ENCODE assay signal across 8 cellular contexts in genomic region chr11:820655-821512, GRCh38. TPM values are rescaled to one million over a fixed set of nuclear protein-coding genes. Genes with fewer than 3 reads are reported as not detected.
DNase-seq lines count a peak whose midpoint lies in the region; ATAC-seq and TF ChIP-seq lines count a peak whose summit lies in the region.

No MANE protein-coding gene starts in this region.

- no peaks in the 10 kb centered on the region for H3K36me3 Mint-ChIP-seq in natural killer cell treated with Interleukin-12 subunit alpha and Interleukin-12 subunit beta and Interleukin-15 and Interleukin-18, amount 100 ng/mL, for 72 hours

- peak overlapping the region in 1 of 2 donors; percentile 84 for H3K27ac Mint-ChIP-seq in natural killer cell treated with Interleukin-12 subunit alpha and Interleukin-12 subunit beta and Interleukin-15 and Interleukin-18, amount 100 ng/mL, for 72 hours

- POLR2A ChIA-PET in RWPE1 (lab: Yijun Ruan, JAX; ENCODE audit: low non-redundant PET): interaction anchor here (1.5 to 2.0 kb wide), 2 partner anchors 17 kb away, joined by 3 to 6 read pairs; no protein-coding TSS in a partner anchor

- CTCF ChIA-PET in RWPE1 (lab: Yijun Ruan, JAX): no interaction called here

- no peak for ATAC-seq in natural killer cell treated with Interleukin-12 subunit alpha and Interleukin-12 subunit beta and Interleukin-15 and Interleukin-18, amount 100 ng/mL, for 72 hours
- no peak for ATAC-seq in GM19351 (IDR thresholded peaks at IDR 0.05; ENCODE audit: unreplicated experiment)
- ATAC-seq in HG02763 (IDR thresholded peaks at IDR 0.05; ENCODE audit: unreplicated experiment): no peak

- no peaks in the 10 kb centered on the region for H3K27me3 Mint-ChIP-seq in natural killer cell treated with Interleukin-12 subunit alpha and Interleukin-12 subunit beta and Interleukin-15 and Interleukin-18, amount 100 ng/mL, for 72 hours

- H3K4me3 ChIP-seq in epithelial cell of proximal tubule (ENCODE audit: low read depth, low read length): peak overlapping the region; percentile 88

- no peaks in the 10 kb centered on the region for H3K9me3 Mint-ChIP-seq in natural killer cell treated with Interleukin-12 subunit alpha and Interleukin-12 subunit beta and Interleukin-15 and Interleukin-18, amount 100 ng/mL, for 72 hours

- peaks cover 5 to 10% of the 10 kb centered on the region in 2 donors for H3K4me1 Mint-ChIP-seq in natural killer cell treated with Interleukin-12 subunit alpha and Interleukin-12 subunit beta and Interleukin-15 and Interleukin-18, amount 100 ng/mL, for 72 hours (ENCODE audit: low read depth in 2 of 2)

- peak overlapping the region; percentile 97 for H3K27ac ChIP-seq in RWPE1

- TF ChIP-seq CTCF in RWPE1 (conservative IDR thresholded peaks at IDR 0.05; ENCODE audit: low read depth) (no peak), epithelial cell of proximal tubule (conservative IDR thresholded peaks at IDR 0.05; ENCODE audit: low read depth, low read length) (no peak)

- peak overlapping the region; percentile 83 for H3K4me3 Mint-ChIP-seq in natural killer cell treated with Interleukin-12 subunit alpha and Interleukin-12 subunit beta and Interleukin-15 and Interleukin-18, amount 100 ng/mL, for 72 hours

- DNase-seq in GM04503 (ENCODE audit: low read depth): peak; percentile 61
- DNase-seq in RWPE1 (ENCODE audit: low spot score): no peak
- DNase-seq in epithelial cell of proximal tubule (ENCODE audit: low read depth): no peak
- DNase-seq in natural killer cell treated with Interleukin-12 subunit alpha and Interleukin-12 subunit beta and Interleukin-15 and Interleukin-18, amount 100 ng/mL, for 72 hours (ENCODE audit: low spot score): no peak
- DNase-seq in NCI-H524 (lab: John Stamatoyannopoulos, UW): no peak
- no peak for DNase-seq in NCI-H2029 treated with DMSO at 0.1 percent for 48 hours (lab: John Stamatoyannopoulos, UW)

RNA-seq across cellular contexts. Expression of gene PNPLA2, which starts 2.2 kb away (rescaled TPM):
- 19.1 and 34.7 TPM in 2 replicates for total RNA-seq in epithelial cell of proximal tubule
- total RNA-seq in natural killer cell treated with Interleukin-12 subunit alpha and Interleukin-12 subunit beta and Interleukin-15 and Interleukin-18, amount 100 ng/mL, for 72 hours: 10 to 100 TPM; 69.0 to 95.0 TPM

RNA-seq across cellular contexts. Expression of gene CRACR2B, which starts 6.8 kb away (rescaled TPM):
- 21.0 and 55.7 TPM in 2 replicates for total RNA-seq in epithelial cell of proximal tubule
- 1 to 10 TPM; 2.6 to 2.9 TPM for total RNA-seq in natural killer cell treated with Interleukin-12 subunit alpha and Interleukin-12 subunit beta and Interleukin-15 and Interleukin-18, amount 100 ng/mL, for 72 hours

RNA-seq across cellular contexts. Expression of gene RPLP2, which starts 11.1 kb away (rescaled TPM):
- 663 and 837 TPM in 2 replicates for total RNA-seq in epithelial cell of proximal tubule
- 1,000 to 10,000 TPM; 1,365 to 2,718 TPM for total RNA-seq in natural killer cell treated with Interleukin-12 subunit alpha and Interleukin-12 subunit beta and Interleukin-15 and Interleukin-18, amount 100 ng/mL, for 72 hours

RNA-seq across cellular contexts. Expression of gene CD151, which starts 11.9 kb away (rescaled TPM):
- total RNA-seq in epithelial cell of proximal tubule: 538 and 626 TPM in 2 replicates
- total RNA-seq in natural killer cell treated with Interleukin-12 subunit alpha and Interleukin-12 subunit beta and Interleukin-15 and Interleukin-18, amount 100 ng/mL, for 72 hours: 10 to 100 TPM; 45.0 to 72.0 TPM

RNA-seq across cellular contexts. Expression of gene PIDD1, which starts 15.9 kb away (rescaled TPM):
- 17.4 and 32.1 TPM in 2 replicates for total RNA-seq in epithelial cell of proximal tubule
- total RNA-seq in natural killer cell treated with Interleukin-12 subunit alpha and Interleukin-12 subunit beta and Interleukin-15 and Interleukin-18, amount 100 ng/mL, for 72 hours: 10 to 100 TPM; 19.1 to 53.6 TPM
